In genomic region chr6:5701086-5701661, GRCh38 we compare ENCODE assay signal across 20 cellular contexts.
DNase-seq lines count a peak whose midpoint lies in the region; ATAC-seq, FAIRE-seq and TF ChIP-seq lines count a peak whose summit lies in the region.
"Had no signal": no experiment of that assay in that cellular context is flagged by ENCODE, and none has a peak within 500 bp of the region (broad histone marks: within the 10 kb centered on the region; RNA-seq: fewer than 3 reads in every experiment).

No MANE protein-coding gene starts in this region.

- TF ChIP-seq POLR2A in GM12878 (IDR thresholded peaks at IDR 0.05; ENCODE audit: low read depth, low read length): no peak

- H3K36me3 Mint-ChIP-seq in neural crest cell (ENCODE audit: low read depth) (peaks cover 8% of the 10 kb centered on the region), T-cell (peaks cover 26% of the 10 kb centered on the region)

- ATAC-seq in GM12878 (no peak), left ventricle myocardium superior (peak; percentile 95), left lung (no peak), T-cell (replicated peaks in 1 of 4) (no peak)
- ATAC-seq: K562, Panc1 had no signal

- FAIRE-seq in GM12878 (lab: Jason Lieb, UNC): peak; percentile 7
- FAIRE-seq: K562 had no signal

- H3K27ac ChIP-seq in OCI-LY1 (ENCODE audit: low read depth, low read length, poor library complexity, severe bottlenecking): peak overlapping the region; percentile 34
- H3K27ac ChIP-seq in GM12878 (ENCODE audit: control insufficient read depth, insufficient read depth): no peak overlapping the region
- H3K27ac ChIP-seq in left lung: no peak overlapping the region
- H3K27ac ChIP-seq: SJCRH30 had no signal

- no TSS peak for BruUV-seq in GM12878 (replicated peaks; lab: Mats Ljungman, UMichigan)

- 95% methylated on average over 16 of the region's 16 CpGs for WGBS in GM12878 (ENCODE audit: insufficient coverage, insufficient replicate concordance, low lambda C conversion rate, missing lambda C conversion rate)

- H3K9me2 ChIP-seq in OCI-LY1 (ENCODE audit: low read depth, low read length): no peaks in the 10 kb centered on the region

- H3K9me3 ChIP-seq in OCI-LY1 (ENCODE audit: low read length): no peaks in the 10 kb centered on the region
- no peaks in the 10 kb centered on the region for H3K9me3 ChIP-seq in GM12878 (replicated peaks; ENCODE audit: control insufficient read depth, insufficient read depth, low read length)
- H3K9me3 ChIP-seq in left lung: no peaks in the 10 kb centered on the region
- H3K9me3 ChIP-seq: BE2C, SJCRH30 had no signal

- H3K4me1 Mint-ChIP-seq in neural crest cell: no peaks in the 10 kb centered on the region
- H3K4me1 Mint-ChIP-seq in T-cell: peaks cover 21 to 30% (median 26%) of the 10 kb centered on the region in 3 donors

- POLR2A ChIA-PET in GM12878 (lab: Charles Lee) (no interaction called here), T-cell (lab: Charles Lee) (no interaction called here)

- RAD21 ChIA-PET in GM12878 (lab: Charles Lee; ENCODE audit: unreplicated experiment): no interaction called here

- H3K9ac ChIP-seq in OCI-LY1 (ENCODE audit: low read length) (no peak overlapping the region; the same call in 1 of the 2 replicates), GM12878 (ENCODE audit: control insufficient read depth, insufficient read depth, low read length) (no peak overlapping the region)

- peak overlapping the region; percentile 20 for H3K27ac Mint-ChIP-seq in neural crest cell (ENCODE audit: unreplicated experiment)
- H3K27ac Mint-ChIP-seq in T-cell: no peak overlapping the region

- peak overlapping the region; percentile 30 for H3K4me2 ChIP-seq in OCI-LY1 (ENCODE audit: low read length)
- no peak overlapping the region for H3K4me2 ChIP-seq in GM12878 (ENCODE audit: control insufficient read depth, insufficient read depth)

- H3K9me3 Mint-ChIP-seq in neural crest cell (peaks cover 3% of the 10 kb centered on the region), T-cell (no peaks in the 10 kb centered on the region)

- DNase-seq in GM12878 (ENCODE audit: low read depth, low spot score): no peak
- peak; percentile 46 for DNase-seq in left ventricle myocardium superior
- DNase-seq in neural crest cell (ENCODE audit: low read depth, low spot score): no peak
- DNase-seq in left lung: no peak
- no peak for DNase-seq in DMS114 treated with DMSO at 0.1 percent for 48 hours (lab: John Stamatoyannopoulos, UW; ENCODE audit: unreplicated experiment)
- no peak for DNase-seq in T-cell
- DNase-seq: BE2C; DMS79; H7; MM.1S; NCI-H1048; NCI-H1417 treated with DMSO at 0.1 percent for 48 hours; NCI-H187 treated with DMSO at 0.1 percent for 48 hours; NCI-H2107; NCI-H510A; NK-92 treated with Interleukin-12 subunit alpha and Interleukin-12 subunit beta, amount 100 ng/mL, for 24 hours; SJCRH30 had no signal

- no peak for TF ChIP-seq RAD21 in GM12878 (IDR thresholded peaks at IDR 0.05; ENCODE audit: insufficient read depth, low read depth, low read length)

- no peaks in the 10 kb centered on the region for H3F3A ChIP-seq in OCI-LY1 (ENCODE audit: insufficient read depth, low read length)

- no peaks in the 10 kb centered on the region for H3K27me3 ChIP-seq in OCI-LY1 (ENCODE audit: insufficient read depth, low read length)
- H3K27me3 ChIP-seq in GM12878 (replicated peaks in 1 of 2; ENCODE audit: control insufficient read depth in 2 of 2, insufficient read depth in 2 of 2, low read length in 1 of 2): no peaks in the 10 kb centered on the region
- H3K27me3 ChIP-seq in left lung: no peaks in the 10 kb centered on the region
- H3K27me3 ChIP-seq: BE2C, SJCRH30 had no signal

- no peak for TF ChIP-seq CTCF in OCI-LY1 (IDR thresholded peaks at IDR 0.05; ENCODE audit: low read length)
- no peak for TF ChIP-seq CTCF in GM12878 (IDR thresholded peaks at IDR 0.05 in 2 of 3, conservative IDR thresholded peaks at IDR 0.05 in 1 of 3; ENCODE audit: control insufficient read depth in 2 of 3, extremely low read depth in 1 of 3, insufficient read depth in 1 of 3, low read depth in 3 of 3, low read length in 3 of 3)
- no peak for TF ChIP-seq CTCF in neural crest cell (conservative IDR thresholded peaks at IDR 0.05)
- TF ChIP-seq CTCF in left lung (IDR thresholded peaks at IDR 0.05): no peak

- H3K27me3 Mint-ChIP-seq in neural crest cell (ENCODE audit: low read depth) (no peaks in the 10 kb centered on the region), T-cell (no peaks in the 10 kb centered on the region)

- in situ Hi-C loops in GM12878 (cut with MboI): no loop called here

- H3K4me1 ChIP-seq in OCI-LY1 (ENCODE audit: insufficient read depth, low read length, severe bottlenecking) (peaks cover 69% of the 10 kb centered on the region), GM12878 (ENCODE audit: control insufficient read depth, insufficient read depth, low read length) (peaks cover 6% of the 10 kb centered on the region; the same call in 1 of the 2 replicates), left lung (peaks cover 0 to 14% of the 10 kb centered on the region in 2 donors)
- H3K4me1 ChIP-seq: BE2C, SJCRH30 had no signal

- H4K20me1 ChIP-seq in OCI-LY1 (ENCODE audit: insufficient read depth, low read length): no peaks in the 10 kb centered on the region
- H4K20me1 ChIP-seq in GM12878 (ENCODE audit: control insufficient read depth, insufficient read depth): no peaks in the 10 kb centered on the region

- no peak for TF ChIP-seq EP300 in GM12878 (IDR thresholded peaks at IDR 0.05; ENCODE audit: borderline replicate concordance in 1 of 2, control insufficient read depth in 1 of 2, low read depth in 2 of 2, low read length in 2 of 2)

- H2AFZ ChIP-seq in OCI-LY1 (ENCODE audit: low read length) (no peak overlapping the region), GM12878 (ENCODE audit: control insufficient read depth, low read depth, low read length) (no peak overlapping the region)

- H3K36me3 ChIP-seq in OCI-LY1 (ENCODE audit: insufficient read depth, low read length) (no peaks in the 10 kb centered on the region), GM12878 (ENCODE audit: control insufficient read depth in 2 of 2, insufficient read depth in 2 of 2, low read length in 1 of 2) (no peaks in the 10 kb centered on the region), left lung (no peaks in the 10 kb centered on the region)
- H3K36me3 ChIP-seq: BE2C, SJCRH30 had no signal

- no peak overlapping the region for H3K4me3 Mint-ChIP-seq in neural crest cell
- no peak overlapping the region for H3K4me3 Mint-ChIP-seq in T-cell

- SMC1A ChIA-PET in GM12878 (lab: Charles Lee; ENCODE audit: uncharacterized antibody, unreplicated experiment): no interaction called here

- CTCF ChIA-PET in GM12878 (lab: Yijun Ruan, JAX): no interaction called here
- CTCF ChIA-PET in T-cell (lab: Charles Lee): no interaction called here

- intact Hi-C loops in GM12878 (cut with micrococcal nuclease; ENCODE audit: unreplicated experiment) (no loop called here), left ventricle myocardium superior (cut with micrococcal nuclease) (no loop called here), left lung (cut with DNase I) (no loop called here)

- no peak overlapping the region for H3K4me3 ChIP-seq in OCI-LY1 (ENCODE audit: low read depth, low read length, poor library complexity, severe bottlenecking)
- H3K4me3 ChIP-seq in GM12878: no peak overlapping the region
- no peak overlapping the region for H3K4me3 ChIP-seq in left lung
- H3K4me3 ChIP-seq: K562, SJCRH30 had no signal

- H3K79me2 ChIP-seq in OCI-LY1 (ENCODE audit: insufficient read depth, low read length) (no peaks in the 10 kb centered on the region), GM12878 (ENCODE audit: control insufficient read depth, insufficient read depth, low read length) (no peaks in the 10 kb centered on the region)

TF ChIP-seq in GM12878, 131 proteins besides CTCF, POLR2A, EP300 and RAD21 (continues in another document):
- no peak for TF ChIP-seq JUNB (IDR thresholded peaks at IDR 0.05)
- no peak for TF ChIP-seq ZNF592 (IDR thresholded peaks at IDR 0.05)
- no peak for TF ChIP-seq CBX5 (IDR thresholded peaks at IDR 0.05; ENCODE audit: low read depth)
- no peak for TF ChIP-seq IRF4 (IDR thresholded peaks at IDR 0.05; ENCODE audit: low read depth, low read length)
- no peak for TF ChIP-seq BMI1 (IDR thresholded peaks at IDR 0.05; ENCODE audit: borderline replicate concordance)
- TF ChIP-seq SPI1 (IDR thresholded peaks at IDR 0.05; ENCODE audit: borderline replicate concordance, insufficient read depth, low read depth, low read length): no peak
- no peak for TF ChIP-seq SREBF1 (IDR thresholded peaks at IDR 0.05; ENCODE audit: low read length)
- no peak for TF ChIP-seq RCOR1 (conservative IDR thresholded peaks at IDR 0.05; ENCODE audit: low read depth, low read length)
